In the genomic region with DNA sequence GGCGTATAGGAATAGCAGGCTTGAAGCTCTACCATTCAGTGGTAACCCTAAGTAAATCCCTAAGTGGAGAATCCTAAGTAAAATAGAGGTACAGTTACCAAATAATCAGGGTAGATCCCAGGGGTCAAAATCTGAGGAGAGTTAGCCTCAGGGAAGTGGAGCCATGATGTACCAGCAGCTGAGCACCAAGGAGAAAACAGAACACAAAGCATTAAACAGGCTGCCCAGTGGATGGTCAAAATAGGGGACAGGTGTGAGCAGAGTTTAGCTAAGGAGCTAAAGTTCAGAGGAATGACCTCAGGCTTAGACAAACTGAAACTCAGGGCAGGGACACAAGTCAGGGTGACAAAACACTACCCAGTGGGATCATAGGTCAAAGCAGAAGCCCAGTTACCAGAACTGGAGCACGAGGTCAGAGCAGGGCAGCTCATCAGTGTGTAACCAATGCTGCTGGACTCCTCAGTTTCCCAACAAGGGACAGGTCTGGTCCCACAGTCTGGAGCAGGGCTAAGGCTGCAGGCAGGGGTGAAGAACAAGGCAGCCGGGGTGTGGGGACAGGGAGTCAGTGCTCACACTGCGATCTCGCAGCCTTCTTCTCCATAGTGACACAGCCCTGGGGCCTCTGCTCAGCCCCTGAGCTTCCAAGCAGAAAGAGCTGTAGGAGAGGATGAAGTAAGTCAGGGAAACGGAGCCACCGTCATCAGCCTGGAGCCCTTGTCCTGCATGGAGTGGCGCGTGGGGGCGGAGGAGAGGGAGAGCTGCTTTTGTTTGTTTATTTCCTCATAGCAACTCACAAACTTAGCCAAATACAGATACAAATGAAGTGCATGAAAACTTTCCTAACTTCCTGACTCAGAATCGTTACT, we compare ENCODE assay signal across 1 cellular context.
A peak's percentile ranks its signal among the peaks of the same experiment; 100 is the strongest.
TF ChIP-seq lines count a peak whose summit lies in the region.

No MANE protein-coding gene starts in this region.

TF ChIP-seq in HepG2, 621 proteins besides CTCF, POLR2A, EP300 and RAD21 (continued from another document and continues in another):
- TF ChIP-seq KAT2B (IDR thresholded peaks at IDR 0.05; ENCODE audit: borderline replicate concordance, low read depth, low read length) (no peak), ZSCAN12 (CRISPR knock-in tag; IDR thresholded peaks at IDR 0.05) (no peak), NCOR1 (IDR thresholded peaks at IDR 0.05; ENCODE audit: borderline replicate concordance, low read length) (peak; percentile 86; the same call in 1 of the 2 replicates), ZC3H4 (CRISPR knock-in tag; IDR thresholded peaks at IDR 0.05; ENCODE audit: borderline replicate concordance) (no peak), KLF9 (CRISPR knock-in tag; IDR thresholded peaks at IDR 0.05; ENCODE audit: low read depth) (peak; percentile 70; the same call in 1 of the 2 replicates), ZNF143 (CRISPR knock-in tag; IDR thresholded peaks at IDR 0.05) (no peak; the same call in 1 of the 2 replicates), MAF1 (CRISPR knock-in tag; IDR thresholded peaks at IDR 0.05; ENCODE audit: borderline replicate concordance) (no peak; the same call in 1 of the 2 replicates), ZNF136 (CRISPR knock-in tag; IDR thresholded peaks at IDR 0.05; ENCODE audit: low read depth) (peak; percentile 49; the same call in 1 of the 2 replicates), FIP1L1 (IDR thresholded peaks at IDR 0.05; ENCODE audit: borderline replicate concordance, insufficient read depth, low read depth, low read length) (no peak), GPN1 (CRISPR knock-in tag; IDR thresholded peaks at IDR 0.05; ENCODE audit: borderline replicate concordance) (no peak), FOXO1 (CRISPR knock-in tag; IDR thresholded peaks at IDR 0.05) (peak; percentile 98), THYN1 (CRISPR knock-in tag; IDR thresholded peaks at IDR 0.05; ENCODE audit: borderline replicate concordance, low read depth) (peak; percentile 71; the same call in 1 of the 2 replicates), SRSF4 (IDR thresholded peaks at IDR 0.05; ENCODE audit: low read depth, low read length, poor library complexity, severe bottlenecking) (no peak), TCF7L2 (IDR thresholded peaks at IDR 0.05; ENCODE audit: low read depth, low read length) (no peak), ZNF101 (CRISPR knock-in tag; IDR thresholded peaks at IDR 0.05; ENCODE audit: borderline replicate concordance, low read depth) (no peak), SALL1 (CRISPR knock-in tag; IDR thresholded peaks at IDR 0.05) (peak; percentile 100), ZNF777 (CRISPR knock-in tag; IDR thresholded peaks at IDR 0.05) (no peak), MXD4 (CRISPR knock-in tag; IDR thresholded peaks at IDR 0.05) (peak; percentile 82), ZNF264 (CRISPR knock-in tag; IDR thresholded peaks at IDR 0.05) (peak; percentile 97), ATRX (CRISPR knock-in tag; IDR thresholded peaks at IDR 0.05; ENCODE audit: borderline replicate concordance) (no peak), RARG (CRISPR knock-in tag; IDR thresholded peaks at IDR 0.05; ENCODE audit: low read depth) (no peak), REXO4 (CRISPR knock-in tag; IDR thresholded peaks at IDR 0.05; ENCODE audit: borderline replicate concordance) (no peak), ZNF484 (CRISPR knock-in tag; IDR thresholded peaks at IDR 0.05; ENCODE audit: borderline replicate concordance, low read depth) (no peak), ZNF256 (CRISPR knock-in tag; conservative IDR thresholded peaks at IDR 0.05) (peak; percentile 84; the same call in 1 of the 2 replicates), ZNF260 (CRISPR knock-in tag; IDR thresholded peaks at IDR 0.05; ENCODE audit: borderline replicate concordance, low read depth) (no peak), ZNF546 (CRISPR knock-in tag; conservative IDR thresholded peaks at IDR 0.05) (peak; percentile 83), KDM1A (CRISPR knock-in tag; IDR thresholded peaks at IDR 0.05) (peak; percentile 69), ZSCAN25 (CRISPR knock-in tag; IDR thresholded peaks at IDR 0.05) (peak; percentile 92), HNRNPLL (IDR thresholded peaks at IDR 0.05; ENCODE audit: low read depth, low read length, poor library complexity, severe bottlenecking) (no peak), FOXM1 (CRISPR knock-in tag; IDR thresholded peaks at IDR 0.05) (no peak), TARDBP (CRISPR knock-in tag; IDR thresholded peaks at IDR 0.05) (peak; percentile 97), CHD4 (IDR thresholded peaks at IDR 0.05; ENCODE audit: borderline replicate concordance, low read length) (no peak; the same call in 1 of the 2 replicates), ATM (IDR thresholded peaks at IDR 0.05; ENCODE audit: borderline replicate concordance) (no peak), MBD4 (IDR thresholded peaks at IDR 0.05; ENCODE audit: borderline replicate concordance, low read length) (no peak), ZNF232 (CRISPR knock-in tag; IDR thresholded peaks at IDR 0.05; ENCODE audit: borderline replicate concordance) (peak; percentile 96; the same call in 1 of the 2 replicates), ZSCAN30 (CRISPR knock-in tag; IDR thresholded peaks at IDR 0.05) (no peak; the same call in 1 of the 2 replicates)
- TF ChIP-seq, protein P1, sequence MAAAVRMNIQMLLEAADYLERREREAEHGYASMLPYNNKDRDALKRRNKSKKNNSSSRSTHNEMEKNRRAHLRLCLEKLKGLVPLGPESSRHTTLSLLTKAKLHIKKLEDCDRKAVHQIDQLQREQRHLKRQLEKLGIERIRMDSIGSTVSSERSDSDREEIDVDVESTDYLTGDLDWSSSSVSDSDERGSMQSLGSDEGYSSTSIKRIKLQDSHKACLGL (CRISPR knock-in tag; IDR thresholded peaks at IDR 0.05): peak; percentile 61; the same call in 1 of the 2 replicates
- TF ChIP-seq, protein P2, sequence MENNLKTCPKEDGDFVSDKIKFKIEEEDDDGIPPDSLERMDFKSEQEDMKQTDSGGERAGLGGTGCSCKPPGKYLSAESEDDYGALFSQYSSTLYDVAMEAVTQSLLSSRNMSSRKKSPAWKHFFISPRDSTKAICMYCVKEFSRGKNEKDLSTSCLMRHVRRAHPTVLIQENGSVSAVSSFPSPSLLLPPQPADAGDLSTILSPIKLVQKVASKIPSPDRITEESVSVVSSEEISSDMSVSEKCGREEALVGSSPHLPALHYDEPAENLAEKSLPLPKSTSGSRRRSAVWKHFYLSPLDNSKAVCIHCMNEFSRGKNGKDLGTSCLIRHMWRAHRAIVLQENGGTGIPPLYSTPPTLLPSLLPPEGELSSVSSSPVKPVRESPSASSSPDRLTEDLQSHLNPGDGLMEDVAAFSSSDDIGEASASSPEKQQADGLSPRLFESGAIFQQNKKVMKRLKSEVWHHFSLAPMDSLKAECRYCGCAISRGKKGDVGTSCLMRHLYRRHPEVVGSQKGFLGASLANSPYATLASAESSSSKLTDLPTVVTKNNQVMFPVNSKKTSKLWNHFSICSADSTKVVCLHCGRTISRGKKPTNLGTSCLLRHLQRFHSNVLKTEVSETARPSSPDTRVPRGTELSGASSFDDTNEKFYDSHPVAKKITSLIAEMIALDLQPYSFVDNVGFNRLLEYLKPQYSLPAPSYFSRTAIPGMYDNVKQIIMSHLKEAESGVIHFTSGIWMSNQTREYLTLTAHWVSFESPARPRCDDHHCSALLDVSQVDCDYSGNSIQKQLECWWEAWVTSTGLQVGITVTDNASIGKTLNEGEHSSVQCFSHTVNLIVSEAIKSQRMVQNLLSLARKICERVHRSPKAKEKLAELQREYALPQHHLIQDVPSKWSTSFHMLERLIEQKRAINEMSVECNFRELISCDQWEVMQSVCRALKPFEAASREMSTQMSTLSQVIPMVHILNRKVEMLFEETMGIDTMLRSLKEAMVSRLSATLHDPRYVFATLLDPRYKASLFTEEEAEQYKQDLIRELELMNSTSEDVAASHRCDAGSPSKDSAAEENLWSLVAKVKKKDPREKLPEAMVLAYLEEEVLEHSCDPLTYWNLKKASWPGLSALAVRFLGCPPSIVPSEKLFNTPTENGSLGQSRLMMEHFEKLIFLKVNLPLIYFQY (CRISPR knock-in tag; IDR thresholded peaks at IDR 0.05; ENCODE audit: borderline replicate concordance): peak; percentile 85
- TF ChIP-seq, protein P3, sequence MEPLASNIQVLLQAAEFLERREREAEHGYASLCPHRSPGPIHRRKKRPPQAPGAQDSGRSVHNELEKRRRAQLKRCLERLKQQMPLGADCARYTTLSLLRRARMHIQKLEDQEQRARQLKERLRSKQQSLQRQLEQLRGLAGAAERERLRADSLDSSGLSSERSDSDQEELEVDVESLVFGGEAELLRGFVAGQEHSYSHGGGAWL (CRISPR knock-in tag; IDR thresholded peaks at IDR 0.05): peak; percentile 60; the same call in 1 of the 2 replicates
- TF ChIP-seq, protein P4, sequence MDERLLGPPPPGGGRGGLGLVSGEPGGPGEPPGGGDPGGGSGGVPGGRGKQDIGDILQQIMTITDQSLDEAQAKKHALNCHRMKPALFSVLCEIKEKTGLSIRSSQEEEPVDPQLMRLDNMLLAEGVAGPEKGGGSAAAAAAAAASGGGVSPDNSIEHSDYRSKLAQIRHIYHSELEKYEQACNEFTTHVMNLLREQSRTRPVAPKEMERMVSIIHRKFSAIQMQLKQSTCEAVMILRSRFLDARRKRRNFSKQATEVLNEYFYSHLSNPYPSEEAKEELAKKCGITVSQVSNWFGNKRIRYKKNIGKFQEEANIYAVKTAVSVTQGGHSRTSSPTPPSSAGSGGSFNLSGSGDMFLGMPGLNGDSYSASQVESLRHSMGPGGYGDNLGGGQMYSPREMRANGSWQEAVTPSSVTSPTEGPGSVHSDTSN (CRISPR knock-in tag; IDR thresholded peaks at IDR 0.05): no peak
- TF ChIP-seq, protein P5, sequence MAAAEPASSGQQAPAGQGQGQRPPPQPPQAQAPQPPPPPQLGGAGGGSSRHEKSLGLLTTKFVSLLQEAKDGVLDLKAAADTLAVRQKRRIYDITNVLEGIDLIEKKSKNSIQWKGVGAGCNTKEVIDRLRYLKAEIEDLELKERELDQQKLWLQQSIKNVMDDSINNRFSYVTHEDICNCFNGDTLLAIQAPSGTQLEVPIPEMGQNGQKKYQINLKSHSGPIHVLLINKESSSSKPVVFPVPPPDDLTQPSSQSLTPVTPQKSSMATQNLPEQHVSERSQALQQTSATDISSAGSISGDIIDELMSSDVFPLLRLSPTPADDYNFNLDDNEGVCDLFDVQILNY (CRISPR knock-in tag; conservative IDR thresholded peaks at IDR 0.05): no peak
- TF ChIP-seq, protein P6, sequence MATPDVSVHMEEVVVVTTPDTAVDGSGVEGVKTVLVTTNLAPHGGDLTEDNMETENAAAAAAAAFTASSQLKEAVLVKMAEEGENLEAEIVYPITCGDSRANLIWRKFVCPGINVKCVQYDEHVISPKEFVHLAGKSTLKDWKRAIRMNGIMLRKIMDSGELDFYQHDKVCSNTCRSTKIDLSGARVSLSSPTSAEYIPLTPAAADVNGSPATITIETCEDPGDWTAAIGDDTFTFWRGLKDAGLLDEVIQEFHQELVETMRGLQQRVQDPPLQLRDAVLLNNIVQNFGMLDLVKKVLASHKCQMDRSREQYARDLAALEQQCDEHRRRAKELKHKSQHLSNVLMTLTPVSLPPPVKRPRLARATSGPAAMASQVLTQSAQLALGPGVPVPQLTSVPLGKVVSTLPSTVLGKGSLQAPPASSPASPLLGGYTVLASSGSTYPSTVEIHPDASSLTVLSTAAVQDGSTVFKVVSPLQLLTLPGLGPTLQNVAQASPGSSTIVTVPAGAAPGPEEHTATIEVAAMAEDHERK (CRISPR knock-in tag; IDR thresholded peaks at IDR 0.05; ENCODE audit: low read depth): no peak
- TF ChIP-seq, protein P7, sequence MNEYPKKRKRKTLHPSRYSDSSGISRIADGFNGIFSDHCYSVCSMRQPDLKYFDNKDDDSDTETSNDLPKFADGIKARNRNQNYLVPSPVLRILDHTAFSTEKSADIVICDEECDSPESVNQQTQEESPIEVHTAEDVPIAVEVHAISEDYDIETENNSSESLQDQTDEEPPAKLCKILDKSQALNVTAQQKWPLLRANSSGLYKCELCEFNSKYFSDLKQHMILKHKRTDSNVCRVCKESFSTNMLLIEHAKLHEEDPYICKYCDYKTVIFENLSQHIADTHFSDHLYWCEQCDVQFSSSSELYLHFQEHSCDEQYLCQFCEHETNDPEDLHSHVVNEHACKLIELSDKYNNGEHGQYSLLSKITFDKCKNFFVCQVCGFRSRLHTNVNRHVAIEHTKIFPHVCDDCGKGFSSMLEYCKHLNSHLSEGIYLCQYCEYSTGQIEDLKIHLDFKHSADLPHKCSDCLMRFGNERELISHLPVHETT (CRISPR knock-in tag; conservative IDR thresholded peaks at IDR 0.05): 0 out of 2 replicates have a peak, but pooled peaks have one; percentile 46
- TF ChIP-seq, protein P8, sequence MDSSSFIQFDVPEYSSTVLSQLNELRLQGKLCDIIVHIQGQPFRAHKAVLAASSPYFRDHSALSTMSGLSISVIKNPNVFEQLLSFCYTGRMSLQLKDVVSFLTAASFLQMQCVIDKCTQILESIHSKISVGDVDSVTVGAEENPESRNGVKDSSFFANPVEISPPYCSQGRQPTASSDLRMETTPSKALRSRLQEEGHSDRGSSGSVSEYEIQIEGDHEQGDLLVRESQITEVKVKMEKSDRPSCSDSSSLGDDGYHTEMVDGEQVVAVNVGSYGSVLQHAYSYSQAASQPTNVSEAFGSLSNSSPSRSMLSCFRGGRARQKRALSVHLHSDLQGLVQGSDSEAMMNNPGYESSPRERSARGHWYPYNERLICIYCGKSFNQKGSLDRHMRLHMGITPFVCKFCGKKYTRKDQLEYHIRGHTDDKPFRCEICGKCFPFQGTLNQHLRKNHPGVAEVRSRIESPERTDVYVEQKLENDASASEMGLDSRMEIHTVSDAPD (CRISPR knock-in tag; IDR thresholded peaks at IDR 0.05): peak; percentile 86
- TF ChIP-seq, protein P9, sequence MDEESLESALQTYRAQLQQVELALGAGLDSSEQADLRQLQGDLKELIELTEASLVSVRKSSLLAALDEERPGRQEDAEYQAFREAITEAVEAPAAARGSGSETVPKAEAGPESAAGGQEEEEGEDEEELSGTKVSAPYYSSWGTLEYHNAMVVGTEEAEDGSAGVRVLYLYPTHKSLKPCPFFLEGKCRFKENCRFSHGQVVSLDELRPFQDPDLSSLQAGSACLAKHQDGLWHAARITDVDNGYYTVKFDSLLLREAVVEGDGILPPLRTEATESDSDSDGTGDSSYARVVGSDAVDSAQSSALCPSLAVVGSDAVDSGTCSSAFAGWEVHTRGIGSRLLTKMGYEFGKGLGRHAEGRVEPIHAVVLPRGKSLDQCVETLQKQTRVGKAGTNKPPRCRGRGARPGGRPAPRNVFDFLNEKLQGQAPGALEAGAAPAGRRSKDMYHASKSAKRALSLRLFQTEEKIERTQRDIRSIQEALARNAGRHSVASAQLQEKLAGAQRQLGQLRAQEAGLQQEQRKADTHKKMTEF (CRISPR knock-in tag; IDR thresholded peaks at IDR 0.05): peak; percentile 96
